ENCODE assay signal across 1 cellular context in genomic region chr1:219121634-219122033, GRCh38.
TF ChIP-seq lines count a peak whose summit lies in the region.

No MANE protein-coding gene starts in this region.

TF ChIP-seq in K562, 482 proteins besides CTCF, POLR2A, EP300 and RAD21 (continued from another document):
- TF ChIP-seq PBX2 (CRISPR knock-in tag; IDR thresholded peaks at IDR 0.05; ENCODE audit: low read depth), result no peak
- peak; percentile 10; the same call in 1 of the 2 replicates for TF ChIP-seq PBX2 (tag; conservative IDR thresholded peaks at IDR 0.05; ENCODE audit: low read depth)
- no peak for TF ChIP-seq MTA3 (IDR thresholded peaks at IDR 0.05; ENCODE audit: borderline replicate concordance)
- no peak for TF ChIP-seq SIN3A (IDR thresholded peaks at IDR 0.05; ENCODE audit: borderline replicate concordance in 2 of 2, control insufficient read depth in 1 of 2, low read depth in 2 of 2, low read length in 2 of 2)
- no peak for TF ChIP-seq ZNF583 (CRISPR knock-in tag; IDR thresholded peaks at IDR 0.05)
- TF ChIP-seq, protein P1, sequence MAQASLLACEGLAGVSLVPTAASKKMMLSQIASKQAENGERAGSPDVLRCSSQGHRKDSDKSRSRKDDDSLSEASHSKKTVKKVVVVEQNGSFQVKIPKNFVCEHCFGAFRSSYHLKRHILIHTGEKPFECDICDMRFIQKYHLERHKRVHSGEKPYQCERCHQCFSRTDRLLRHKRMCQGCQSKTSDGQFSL (CRISPR knock-in tag; IDR thresholded peaks at IDR 0.05), result no peak
- TF ChIP-seq, protein P1 (tag; IDR thresholded peaks at IDR 0.05), result no peak
- no peak for TF ChIP-seq NR2C2 (CRISPR knock-in tag; IDR thresholded peaks at IDR 0.05)
- peak; percentile 4; the same call in 1 of the 2 replicates for TF ChIP-seq NR2C2 (tag; IDR thresholded peaks at IDR 0.05)
